Comparison of ENCODE assay signal across 14 cellular contexts in the genomic region with DNA sequence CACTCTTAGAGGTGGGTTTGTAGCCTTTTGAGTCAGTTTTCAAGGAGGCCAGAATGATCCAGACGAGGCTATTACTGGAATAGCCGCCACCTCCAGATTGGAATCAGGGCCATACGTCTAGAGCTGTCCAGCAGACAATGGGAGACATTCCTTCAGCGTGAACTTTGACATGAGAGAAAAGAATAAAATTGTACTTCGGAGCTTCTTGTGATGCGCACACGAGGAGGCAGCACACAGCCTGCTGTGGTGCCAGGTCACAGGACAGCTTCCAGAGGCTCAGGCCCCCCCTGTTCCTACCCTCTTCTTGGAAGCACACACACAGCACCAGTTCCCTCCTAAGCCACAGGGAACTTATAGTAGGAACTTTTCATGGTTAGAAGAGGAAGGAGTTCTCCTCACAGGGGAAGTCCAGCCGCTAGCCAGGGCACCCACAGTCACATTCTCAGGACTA.
DNase-seq lines count a peak whose midpoint lies in the region; ATAC-seq and TF ChIP-seq lines count a peak whose summit lies in the region.
"Had no signal": no experiment of that assay in that cellular context is flagged by ENCODE, and none has a peak within 500 bp of the region (broad histone marks: within the 10 kb centered on the region; RNA-seq: fewer than 3 reads in every experiment).

No MANE protein-coding gene starts in this region.

- dilution Hi-C loops in mammary epithelial cell (cut with HindIII; ENCODE audit: low sequenced_read_pairs), result no loop called here

- no peaks in the 10 kb centered on the region for H3K4me1 Mint-ChIP-seq in activated T-cell treated with anti-CD3 and anti-CD28 coated beads, Interleukin-2, amount 50 U/mL, for 72 hours (ENCODE audit: low read depth)
- no peaks in the 10 kb centered on the region for H3K4me1 Mint-ChIP-seq in CD8-positive, alpha-beta T cell (ENCODE audit: low read depth)
- H3K4me1 Mint-ChIP-seq: memory B cell had no signal

- in situ Hi-C loops in mammary epithelial cell (cut with MboI; ENCODE audit: low sequenced_read_pairs in 2 of 2), result no loop called here

- H3K27me3 ChIP-seq in breast epithelium, result no peaks in the 10 kb centered on the region
- no peaks in the 10 kb centered on the region for H3K27me3 ChIP-seq in mammary epithelial cell (ENCODE audit: insufficient read depth, low read length)
- no peaks in the 10 kb centered on the region for H3K27me3 ChIP-seq in heart left ventricle
- no peaks in the 10 kb centered on the region for H3K27me3 ChIP-seq in osteoblast (ENCODE audit: insufficient read depth, low read length)
- H3K27me3 ChIP-seq in CD8-positive, alpha-beta T cell (ENCODE audit: insufficient read depth, low read length), result no peaks in the 10 kb centered on the region

- no peak for DNase-seq in breast epithelium (ENCODE audit: low spot score in 2 of 2)
- no peak for DNase-seq in mammary epithelial cell
- peak in 2 of 5 donors; percentile 22 to 33 for DNase-seq in heart left ventricle
- DNase-seq in osteoblast (ENCODE audit: insufficient read length, low spot score, missing footprints), result peak; percentile 26
- DNase-seq in activated T-cell treated with anti-CD3 and anti-CD28 coated beads, Interleukin-2, amount 50 U/mL, for 72 hours, result no peak
- DNase-seq in CD8-positive, alpha-beta T cell, result no peak
- DNase-seq in effector CD4-positive, alpha-beta T cell, result no peak
- no peak for DNase-seq in SIG-M5 (lab: John Stamatoyannopoulos, UW)
- DNase-seq: 8988T; central memory CD4-positive, alpha-beta T cell; foreskin fibroblast; small intestine had no signal

- H3K27ac ChIP-seq in breast epithelium (peak overlapping the region; percentile 57 to 71), mammary epithelial cell (ENCODE audit: insufficient read depth, low read depth, low read length) (no peak overlapping the region), heart left ventricle (peak overlapping the region in 7 of 12 donors; percentile 18 to 77 (median 73)), osteoblast (ENCODE audit: low read depth, low read length) (no peak overlapping the region)
- H3K27ac ChIP-seq in CD8-positive, alpha-beta T cell (ENCODE audit: low read depth, low read length), result no peak overlapping the region
- H3K27ac ChIP-seq: HL-60 had no signal

- H3K4me2 ChIP-seq in mammary epithelial cell (ENCODE audit: insufficient read depth, low read depth, low read length), result no peak overlapping the region
- H3K4me2 ChIP-seq in osteoblast (ENCODE audit: insufficient read depth, low read length), result no peak overlapping the region

- no TSS peak for BruUV-seq in mammary epithelial cell (replicated peaks; lab: Mats Ljungman, UMichigan)

- no peak for TF ChIP-seq CTCF in breast epithelium (IDR thresholded peaks at IDR 0.05)
- TF ChIP-seq CTCF in mammary epithelial cell (conservative IDR thresholded peaks at IDR 0.05 in 1 of 2, IDR thresholded peaks at IDR 0.05 in 1 of 2; ENCODE audit: extremely low read depth in 1 of 2, insufficient read depth in 1 of 2, low read depth in 1 of 2, low read length in 2 of 2), result no peak
- TF ChIP-seq CTCF in heart left ventricle (IDR thresholded peaks at IDR 0.05), result no peak
- no peak for TF ChIP-seq CTCF in osteoblast (IDR thresholded peaks at IDR 0.05; ENCODE audit: extremely low read depth, low read depth, low read length)
- TF ChIP-seq CTCF in CD8-positive, alpha-beta T cell (IDR thresholded peaks at IDR 0.05), result no peak

- H3K9ac ChIP-seq in mammary epithelial cell (ENCODE audit: insufficient read depth, low read length), result no peak overlapping the region

- H3K4me3 ChIP-seq in breast epithelium (no peak overlapping the region), mammary epithelial cell (replicated peaks in 1 of 3; ENCODE audit: insufficient read depth in 1 of 3, low read depth in 2 of 3, low read length in 3 of 3) (no peak overlapping the region), heart left ventricle (no peak overlapping the region), osteoblast (ENCODE audit: insufficient read depth, low read length) (no peak overlapping the region)
- H3K4me3 ChIP-seq in CD8-positive, alpha-beta T cell (ENCODE audit: low read depth, low read length), result no peak overlapping the region

- 74% methylated on average over 5 of the region's 8 CpGs for WGBS in mammary epithelial cell (ENCODE audit: low coverage, missing lambda C conversion rate)
- WGBS in heart left ventricle, 4 donors, result 48 to 51% (median 49%) methylated on average over 8 of the region's 8 CpGs

- H2AFZ ChIP-seq in mammary epithelial cell (ENCODE audit: low read depth, low read length) (no peak overlapping the region), osteoblast (ENCODE audit: low read length) (no peak overlapping the region)

- peak; percentile 61 to 92 (median 84) for ATAC-seq in heart left ventricle
- ATAC-seq in activated T-cell treated with anti-CD3 and anti-CD28 coated beads, Interleukin-2, amount 50 U/mL, for 72 hours (replicated peaks in 1 of 2), result no peak
- no peak for ATAC-seq in CD8-positive, alpha-beta T cell

- H4K20me1 ChIP-seq in mammary epithelial cell (ENCODE audit: insufficient read depth, low read length), result no peaks in the 10 kb centered on the region
- no peaks in the 10 kb centered on the region for H4K20me1 ChIP-seq in osteoblast (ENCODE audit: insufficient read depth, low read length)

- no peaks in the 10 kb centered on the region for H3K36me3 ChIP-seq in breast epithelium
- peaks cover 4% of the 10 kb centered on the region for H3K36me3 ChIP-seq in mammary epithelial cell (ENCODE audit: insufficient read depth, low read length)
- peaks cover 0 to 22% (median 12%) of the 10 kb centered on the region in 9 donors for H3K36me3 ChIP-seq in heart left ventricle
- H3K36me3 ChIP-seq in osteoblast (ENCODE audit: insufficient read depth, low read length), result peaks cover 20% of the 10 kb centered on the region
- H3K36me3 ChIP-seq in CD8-positive, alpha-beta T cell (ENCODE audit: insufficient read depth, low read length), result peaks cover 3% of the 10 kb centered on the region

- POLR2A ChIA-PET in CD8-positive, alpha-beta T cell (lab: Charles Lee), result no interaction called here

- H3K9me3 ChIP-seq in breast epithelium (no peaks in the 10 kb centered on the region), mammary epithelial cell (replicated peaks; ENCODE audit: insufficient read depth, low read length) (no peaks in the 10 kb centered on the region), heart left ventricle (no peaks in the 10 kb centered on the region), osteoblast (ENCODE audit: low read depth, low read length) (no peaks in the 10 kb centered on the region)
- no peaks in the 10 kb centered on the region for H3K9me3 ChIP-seq in CD8-positive, alpha-beta T cell (ENCODE audit: low read length)

- CTCF ChIA-PET in mammary epithelial cell (lab: Charles Lee; ENCODE audit: low non-redundant PET), result no interaction called here
- CTCF ChIA-PET in CD8-positive, alpha-beta T cell (lab: Charles Lee), result interaction anchor here (1.8 kb wide), 1 partner anchor 221 kb away, joined by 4 read pairs; no protein-coding TSS in a partner anchor

- H3K36me3 Mint-ChIP-seq in activated T-cell treated with anti-CD3 and anti-CD28 coated beads, Interleukin-2, amount 50 U/mL, for 72 hours (ENCODE audit: insufficient read depth in 2 of 2), result no peaks in the 10 kb centered on the region
- peaks cover 36% of the 10 kb centered on the region for H3K36me3 Mint-ChIP-seq in CD8-positive, alpha-beta T cell

- no peaks in the 10 kb centered on the region for H3K79me2 ChIP-seq in mammary epithelial cell (ENCODE audit: insufficient read depth, low read length)
- H3K79me2 ChIP-seq in osteoblast (ENCODE audit: insufficient read depth, low read length), result no peaks in the 10 kb centered on the region

- H3K4me3 Mint-ChIP-seq in activated T-cell treated with anti-CD3 and anti-CD28 coated beads, Interleukin-2, amount 50 U/mL, for 72 hours, result no peak overlapping the region
- H3K4me3 Mint-ChIP-seq in CD8-positive, alpha-beta T cell, result no peak overlapping the region
- H3K4me3 Mint-ChIP-seq: memory B cell had no signal

- intact Hi-C loops in breast epithelium (cut with DNase I; ENCODE audit: low total_unique reads) (no loop called here), mammary epithelial cell (cut with micrococcal nuclease) (no loop called here), heart left ventricle (cut with DNase I) (no loop called here)
- intact Hi-C loops in CD8-positive, alpha-beta T cell (cut with DNase I, micrococcal nuclease), result no loop called here

- H3K9me3 Mint-ChIP-seq in activated T-cell treated with anti-CD3 and anti-CD28 coated beads, Interleukin-2, amount 50 U/mL, for 72 hours, result peaks cover 1 to 9% of the 10 kb centered on the region in 2 donors
- H3K9me3 Mint-ChIP-seq in CD8-positive, alpha-beta T cell, result no peaks in the 10 kb centered on the region

- no peaks in the 10 kb centered on the region for H3K4me1 ChIP-seq in breast epithelium
- no peaks in the 10 kb centered on the region for H3K4me1 ChIP-seq in mammary epithelial cell (ENCODE audit: insufficient read depth, low read length)
- H3K4me1 ChIP-seq in heart left ventricle, result peaks cover 0 to 34% (median 20%) of the 10 kb centered on the region in 12 donors
- no peaks in the 10 kb centered on the region for H3K4me1 ChIP-seq in osteoblast (ENCODE audit: insufficient read depth, low read length)
- no peaks in the 10 kb centered on the region for H3K4me1 ChIP-seq in CD8-positive, alpha-beta T cell (ENCODE audit: insufficient read depth, low read length)

- no peaks in the 10 kb centered on the region for H3K27me3 Mint-ChIP-seq in activated T-cell treated with anti-CD3 and anti-CD28 coated beads, Interleukin-2, amount 50 U/mL, for 72 hours (ENCODE audit: low read depth)
- H3K27me3 Mint-ChIP-seq in CD8-positive, alpha-beta T cell (ENCODE audit: low read depth), result no peaks in the 10 kb centered on the region
- H3K27me3 Mint-ChIP-seq: memory B cell had no signal

- H3K27ac Mint-ChIP-seq in activated T-cell treated with anti-CD3 and anti-CD28 coated beads, Interleukin-2, amount 50 U/mL, for 72 hours, result no peak overlapping the region
- H3K27ac Mint-ChIP-seq in CD8-positive, alpha-beta T cell, result no peak overlapping the region
- H3K27ac Mint-ChIP-seq: memory B cell had no signal

- TF ChIP-seq POLR2A in breast epithelium (IDR thresholded peaks at IDR 0.05) (no peak), heart left ventricle (IDR thresholded peaks at IDR 0.05) (no peak)

Comparison
In these comparisons a context has a peak if more than half of its experiments do, and no peak if none do; other contexts are left out.
1. H3K27ac ChIP-seq: peak in breast epithelium (2 of 2) and heart left ventricle (7 of 12); none in mammary epithelial cell (single experiment), osteoblast (single experiment) and CD8-positive, alpha-beta T cell (single experiment).
2. ATAC-seq: peak in heart left ventricle (4 of 4); none in activated T-cell treated with anti-CD3 and anti-CD28 coated beads, Interleukin-2, amount 50 U/mL, for 72 hours (0 of 2) and CD8-positive, alpha-beta T cell (single experiment).